In genomic region chr9:100473271-100474081, GRCh38 we compare ENCODE assay signal across 8 cellular contexts. TPM values are rescaled to one million over a fixed set of nuclear protein-coding genes. Genes with fewer than 3 reads are reported as not detected.
DNase-seq lines count a peak whose midpoint lies in the region; ATAC-seq and TF ChIP-seq lines count a peak whose summit lies in the region.

No MANE protein-coding gene starts in this region.

- WGBS in adrenal gland, 4 donors: 0 to 3% (median 1%) methylated on average over 13 to 109 of the region's 110 CpGs; no CpG with 5 or more reads in 1 of the 4 donors
- under 1% methylated on average over 81 of the region's 110 CpGs for WGBS in hepatocyte (ENCODE audit: low lambda C conversion rate, missing lambda C conversion rate)

- H3K9me3 ChIP-seq in adrenal gland (replicated peaks in 1 of 3): no peaks in the 10 kb centered on the region
- no peaks in the 10 kb centered on the region for H3K9me3 ChIP-seq in hepatocyte (ENCODE audit: low read depth)

- ATAC-seq in GM19043 (IDR thresholded peaks at IDR 0.05; ENCODE audit: low read depth, unreplicated experiment) (peak; percentile 56), HG03280 (IDR thresholded peaks at IDR 0.05; ENCODE audit: unreplicated experiment) (peak; percentile 62)

- H3K27ac ChIP-seq in adrenal gland: no peak overlapping the region
- peak overlapping the region; percentile 77 for H3K27ac ChIP-seq in hepatocyte

- H3K4me1 ChIP-seq in adrenal gland (replicated peaks in 1 of 2) (peaks cover 0 to 5% of the 10 kb centered on the region in 2 donors), hepatocyte (ENCODE audit: insufficient read depth) (peaks cover 4% of the 10 kb centered on the region)

- intact Hi-C loops in adrenal gland (cut with DNase I): no loop called here

- H2AFZ ChIP-seq in hepatocyte: peak overlapping the region; percentile 89

- TF ChIP-seq POLR2A in Raji (IDR thresholded peaks at IDR 0.05; ENCODE audit: insufficient read depth, low read depth, low read length) (0 out of 2 replicates have a peak, but pooled peaks have one; percentile 25), adrenal gland (IDR thresholded peaks at IDR 0.05) (no peak)

- peaks cover 33% of the 10 kb centered on the region for H3K79me2 ChIP-seq in hepatocyte

- TF ChIP-seq CTCF in adrenal gland (IDR thresholded peaks at IDR 0.05) (no peak), hepatocyte (IDR thresholded peaks at IDR 0.05; ENCODE audit: poor library complexity) (no peak)

- peak overlapping the region; percentile 93 for H3K4me2 ChIP-seq in hepatocyte

- no peaks in the 10 kb centered on the region for H4K20me1 ChIP-seq in hepatocyte (ENCODE audit: insufficient read depth, poor library complexity, severe bottlenecking)

- H3K4me3 ChIP-seq in adrenal gland: peak overlapping the region in 2 of 4 donors; percentile 37 to 61
- H3K4me3 ChIP-seq in hepatocyte: peak overlapping the region; percentile 87
- peak overlapping the region; percentile 70 for H3K4me3 ChIP-seq in skeletal muscle cell (ENCODE audit: low read depth, low read length)

- H3K36me3 ChIP-seq in adrenal gland (replicated peaks in 1 of 2) (no peaks in the 10 kb centered on the region), hepatocyte (replicated peaks; ENCODE audit: insufficient read depth, low read depth) (no peaks in the 10 kb centered on the region)

- H3K27me3 ChIP-seq in adrenal gland (no peaks in the 10 kb centered on the region), hepatocyte (no peaks in the 10 kb centered on the region)

- no peaks in the 10 kb centered on the region for H3K9me2 ChIP-seq in hepatocyte (replicated peaks; ENCODE audit: insufficient read depth)

- DNase-seq in AG20443 (ENCODE audit: low spot score) (peak; percentile 77), adrenal gland (peak in 6 of 7 donors; percentile 13 to 27 (median 22)), hepatocyte (ENCODE audit: low spot score) (peak; percentile 71), skeletal muscle cell (ENCODE audit: low read depth) (no peak), GDM1 (lab: John Stamatoyannopoulos, UW) (no peak)

RNA-seq across cellular contexts. Expression of gene TMEFF1, which starts 0.5 kb away (rescaled TPM):
- total RNA-seq in adrenal gland: under 1 TPM in 3 of 8 donors, not detected in 5; 0.14 to 0.28 (median 0.21) TPM
- not detected for polyA plus RNA-seq in adrenal gland
- total RNA-seq in hepatocyte: 8.7 and 13.7 TPM in 2 replicates
- 5.4 and 5.9 TPM in 2 replicates for polyA plus RNA-seq in hepatocyte

RNA-seq across cellular contexts. Expression of gene MSANTD3, which starts 46.5 kb away (rescaled TPM):
- total RNA-seq in adrenal gland (10 to 100 TPM; 10.8 to 37.9 (median 19.7) TPM), hepatocyte (34.3 and 42.2 TPM in 2 replicates)
- polyA plus RNA-seq in adrenal gland (10 to 100 TPM; 10.5 to 16.5 (median 13.7) TPM), hepatocyte (33.4 and 33.8 TPM in 2 replicates)

Comparison
In these comparisons a context has a peak if more than half of its experiments do, and no peak if none do; other contexts are left out.
1. DNase-seq: peak in AG20443 (single experiment), adrenal gland (6 of 7) and hepatocyte (single experiment); none in skeletal muscle cell (single experiment) and GDM1 (single experiment).